ENCODE assay signal across 8 cellular contexts in the genomic region with DNA sequence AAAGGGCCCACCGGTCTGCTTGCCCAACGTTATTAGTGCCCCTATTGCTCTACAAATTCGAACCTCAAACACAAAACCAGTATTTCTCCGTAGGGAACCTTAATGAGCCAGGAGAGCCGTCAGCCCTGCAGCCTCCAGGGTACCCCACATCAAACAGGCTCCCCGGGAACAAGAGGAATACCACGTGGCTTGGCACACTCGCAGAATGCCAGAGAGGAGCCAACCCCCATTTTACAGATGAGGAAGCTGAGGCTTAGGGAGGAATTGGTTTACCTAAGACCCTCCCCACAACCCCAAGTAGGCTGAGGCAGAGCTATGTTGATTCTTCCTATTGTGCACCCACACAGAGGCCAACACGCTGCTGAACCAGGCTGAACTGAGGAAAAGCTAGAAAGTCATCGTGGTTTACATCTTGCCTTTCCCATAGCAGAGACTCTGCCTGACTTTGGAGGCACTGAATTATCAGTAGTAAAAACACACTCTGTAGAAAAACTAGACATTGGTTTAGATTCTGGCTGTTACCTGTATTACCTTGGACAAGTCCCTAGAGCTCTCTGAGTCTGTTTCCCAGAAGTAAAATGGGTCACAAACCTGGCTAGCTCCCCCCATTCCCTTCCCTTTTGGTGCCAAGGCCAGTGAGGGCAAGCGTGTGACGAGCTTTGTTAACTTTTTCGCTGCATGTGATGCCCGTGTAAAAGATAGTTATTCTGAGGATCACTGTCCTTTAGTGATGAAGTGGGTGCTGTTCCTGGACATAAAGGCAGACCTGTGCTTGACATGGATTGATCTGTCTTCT. TPM values are rescaled to one million over a fixed set of nuclear protein-coding genes. Genes with fewer than 3 reads are reported as not detected.
DNase-seq lines count a peak whose midpoint lies in the region; ATAC-seq and TF ChIP-seq lines count a peak whose summit lies in the region.

No MANE protein-coding gene starts in this region.

- DNase-seq in A673 (ENCODE audit: low spot score): peak; percentile 35
- DNase-seq in HFFc6: no peak
- no peak for DNase-seq in astrocyte of the cerebellum (ENCODE audit: low read depth)
- no peak for DNase-seq in lower lobe of right lung
- no peak for DNase-seq in SK-N-DZ (ENCODE audit: low spot score)
- DNase-seq in superior temporal gyrus (ENCODE audit: extremely low spot score): no peak

- no peaks in the 10 kb centered on the region for H3K27me3 ChIP-seq in A673 (replicated peaks; ENCODE audit: insufficient read depth, low read depth, low read length, poor library complexity)
- H3K27me3 ChIP-seq in lower lobe of right lung (ENCODE audit: low read depth): no peaks in the 10 kb centered on the region

- H3K4me3 Mint-ChIP-seq in HFFc6: peak overlapping the region; percentile 93

- H3K4me3 ChIP-seq in A673 (ENCODE audit: low read depth, low read length, poor library complexity, severe bottlenecking) (peak overlapping the region; percentile 94), astrocyte of the cerebellum (ENCODE audit: low read depth, low read length) (peak overlapping the region; percentile 99), lower lobe of right lung (peak overlapping the region; percentile 89), urinary bladder (ENCODE audit: low read depth, low read length) (peak overlapping the region; percentile 91)

- H3K36me3 ChIP-seq in A673 (ENCODE audit: insufficient read depth, low read length, poor library complexity, severe bottlenecking) (peaks cover 16% of the 10 kb centered on the region), lower lobe of right lung (peaks cover 13% of the 10 kb centered on the region), urinary bladder (ENCODE audit: insufficient read depth) (no peaks in the 10 kb centered on the region)

- ATAC-seq in lower lobe of right lung: no peak
- no peak for ATAC-seq in HG03108 (IDR thresholded peaks at IDR 0.05; ENCODE audit: unreplicated experiment)

- H3K27ac Mint-ChIP-seq in HFFc6: peak overlapping the region; percentile 85

- TSS peak; percentile 85 for BruUV-seq in A673 (replicated peaks; lab: Mats Ljungman, UMichigan)

- in situ Hi-C loops in astrocyte of the cerebellum (cut with HindIII; ENCODE audit: low sequenced_read_pairs): no loop called here

- H3K4me1 ChIP-seq in A673 (ENCODE audit: insufficient read depth, low read length, poor library complexity, severe bottlenecking) (peaks cover 10% of the 10 kb centered on the region), lower lobe of right lung (peaks cover 45% of the 10 kb centered on the region), urinary bladder (ENCODE audit: insufficient read depth) (peaks cover 8% of the 10 kb centered on the region)

- POLR2A ChIA-PET in A673 (lab: Charles Lee; ENCODE audit: low non-redundant PET): interaction anchor here (0.8 kb wide), 1 partner anchor 28 kb away, joined by 3 read pairs; a partner anchor contains a TSS

- intact Hi-C loops in A673 (cut with micrococcal nuclease; ENCODE audit: unreplicated experiment): loop anchor here (2.0 kb wide), 1 partner anchor 175 kb away; a partner anchor contains a TSS
- intact Hi-C loops in lower lobe of right lung (cut with DNase I): loop anchor here (10.0 kb wide), 1 partner anchor 61 kb away; a partner anchor contains a TSS

- no peaks in the 10 kb centered on the region for H3K9me3 Mint-ChIP-seq in HFFc6

- H3K27ac ChIP-seq in A673 (ENCODE audit: low read depth, low read length, poor library complexity, severe bottlenecking) (peak overlapping the region; percentile 87), lower lobe of right lung (peak overlapping the region; percentile 92), urinary bladder (ENCODE audit: low read depth) (peak overlapping the region; percentile 74)

- no peak for TF ChIP-seq CTCF in A673 (conservative IDR thresholded peaks at IDR 0.05; ENCODE audit: low read depth, low read length)
- no peak for TF ChIP-seq CTCF in HFFc6 (IDR thresholded peaks at IDR 0.05)
- TF ChIP-seq CTCF in astrocyte of the cerebellum (IDR thresholded peaks at IDR 0.05; ENCODE audit: low read depth, low read length, missing control alignments): no peak
- TF ChIP-seq CTCF in lower lobe of right lung (IDR thresholded peaks at IDR 0.05): no peak

- CTCF ChIA-PET in A673 (lab: Charles Lee): interaction anchor here (1.2 to 3.5 kb wide), 2 partner anchors 52 to 59 kb away, joined by 3 to 54 read pairs; a partner anchor contains a TSS

- peaks cover 55% of the 10 kb centered on the region for H3K4me1 Mint-ChIP-seq in HFFc6 (ENCODE audit: low read depth)

- H3K36me3 Mint-ChIP-seq in HFFc6 (ENCODE audit: low read depth): peaks cover 30% of the 10 kb centered on the region

- H3K27me3 Mint-ChIP-seq in HFFc6 (ENCODE audit: insufficient read depth): peaks cover 1% of the 10 kb centered on the region; the same call in 1 of the 2 replicates

- WGBS in urinary bladder: 39% methylated on average over 14 of the region's 14 CpGs

- no peaks in the 10 kb centered on the region for H3K9me3 ChIP-seq in A673 (ENCODE audit: low read depth, low read length, poor library complexity, severe bottlenecking)
- no peaks in the 10 kb centered on the region for H3K9me3 ChIP-seq in lower lobe of right lung

RNA-seq across cellular contexts. Expression of a gene that starts 0.8 kb away (rescaled TPM):
- total RNA-seq in A673 (2021) (82.3 and 94.2 TPM in 2 replicates), lower lobe of right lung (35.0 TPM), urinary bladder (8.3 TPM)
- 10 to 100 TPM; 27.3 to 43.0 (median 31.8) TPM for total RNA-seq in HFFc6 (2021; fragmentation: NEBNext Ultra II Directional; extraction: Animal tissue kit (Norgen Biotek cat#: 25700))
- polyA plus RNA-seq in urinary bladder: 27.6 TPM
- polyA plus RNA-seq in SK-N-DZ (2014; cell fraction: cytosol; rRNA removed): 64.3 and 88.2 TPM in 2 replicates
- polyA plus RNA-seq in SK-N-DZ (2014; cell fraction: nucleus; rRNA removed): 122 and 159 TPM in 2 replicates

RNA-seq across cellular contexts. Expression of a gene that starts 0.9 kb away (rescaled TPM):
- total RNA-seq in A673 (2021) (305 and 307 TPM in 2 replicates), lower lobe of right lung (122 TPM), urinary bladder (136 TPM)
- 100 to 1,000 TPM; 241 to 285 (median 267) TPM for total RNA-seq in HFFc6 (2021; fragmentation: NEBNext Ultra II Directional; extraction: Animal tissue kit (Norgen Biotek cat#: 25700))
- polyA plus RNA-seq in urinary bladder: 109 TPM
- polyA plus RNA-seq in SK-N-DZ (2014; cell fraction: cytosol; rRNA removed): 263 and 280 TPM in 2 replicates
- 141 and 143 TPM in 2 replicates for polyA plus RNA-seq in SK-N-DZ (2014; cell fraction: nucleus; rRNA removed)

RNA-seq across cellular contexts. Expression of a gene that starts 27.8 kb away (rescaled TPM):
- total RNA-seq in A673 (2021): 42.1 and 54.7 TPM in 2 replicates
- 10 to 100 TPM; 38.7 to 52.8 (median 46.7) TPM for total RNA-seq in HFFc6 (2021; fragmentation: NEBNext Ultra II Directional; extraction: Animal tissue kit (Norgen Biotek cat#: 25700))
- 47.2 TPM for total RNA-seq in lower lobe of right lung
- 19.6 TPM for total RNA-seq in urinary bladder
- polyA plus RNA-seq in urinary bladder: 34.9 TPM
- 24.9 and 25.5 TPM in 2 replicates for polyA plus RNA-seq in SK-N-DZ (2014; cell fraction: cytosol; rRNA removed)
- 34.9 and 47.1 TPM in 2 replicates for polyA plus RNA-seq in SK-N-DZ (2014; cell fraction: nucleus; rRNA removed)

RNA-seq across cellular contexts. Expression of a gene that starts 28.3 kb away (rescaled TPM):
- 58.8 and 82.8 TPM in 2 replicates for total RNA-seq in A673 (2021)
- 10 to 100 TPM; 49.0 to 63.1 (median 58.0) TPM for total RNA-seq in HFFc6 (2021; fragmentation: NEBNext Ultra II Directional; extraction: Animal tissue kit (Norgen Biotek cat#: 25700))
- total RNA-seq in lower lobe of right lung: 38.9 TPM
- 25.5 TPM for total RNA-seq in urinary bladder
- polyA plus RNA-seq in urinary bladder: 34.3 TPM
- 32.5 and 33.4 TPM in 2 replicates for polyA plus RNA-seq in SK-N-DZ (2014; cell fraction: cytosol; rRNA removed)
- polyA plus RNA-seq in SK-N-DZ (2014; cell fraction: nucleus; rRNA removed): 68.6 and 89.8 TPM in 2 replicates

RNA-seq across cellular contexts. Expression of a gene that starts 38.7 kb away (rescaled TPM):
- total RNA-seq in A673 (2021): 8.0 and 8.6 TPM in 2 replicates
- total RNA-seq in HFFc6 (2021; fragmentation: NEBNext Ultra II Directional; extraction: Animal tissue kit (Norgen Biotek cat#: 25700)): 1 to 10 TPM in 1 of 6 experiments, under 1 TPM in 5; 0.47 to 1.5 (median 0.74) TPM
- 1.2 TPM for total RNA-seq in lower lobe of right lung
- 0.63 TPM for total RNA-seq in urinary bladder
- polyA plus RNA-seq in urinary bladder: 0.67 TPM
- polyA plus RNA-seq in SK-N-DZ (2014; cell fraction: cytosol; rRNA removed): 11.5 and 12.5 TPM in 2 replicates
- 24.7 and 36.1 TPM in 2 replicates for polyA plus RNA-seq in SK-N-DZ (2014; cell fraction: nucleus; rRNA removed)
